Comparison of ENCODE assay signal across 16 cellular contexts in the genomic region with DNA sequence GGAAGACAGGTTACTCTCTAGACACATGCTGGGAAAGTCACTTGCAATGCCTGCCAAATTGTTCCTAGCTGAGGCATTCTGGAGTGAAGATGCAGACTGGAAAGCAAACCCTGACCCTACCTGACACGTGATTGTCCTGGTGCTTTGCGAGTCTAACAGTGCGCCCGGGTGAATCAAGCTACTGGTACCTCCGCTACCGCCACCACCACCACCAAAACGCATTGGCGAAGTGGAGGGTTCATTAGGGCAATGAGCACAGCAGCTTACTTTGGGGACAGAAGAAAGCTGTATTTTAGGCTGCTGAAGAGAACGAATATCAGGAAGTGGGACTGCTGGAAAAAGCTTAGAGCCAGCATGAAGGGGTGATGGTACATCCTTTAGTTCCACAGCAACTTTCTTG. TPM values are rescaled to one million over a fixed set of nuclear protein-coding genes. Genes with fewer than 3 reads are reported as not detected.
DNase-seq lines count a peak whose midpoint lies in the region; ATAC-seq and TF ChIP-seq lines count a peak whose summit lies in the region.
"Had no signal": no experiment of that assay in that cellular context is flagged by ENCODE, and none has a peak within 500 bp of the region (broad histone marks: within the 10 kb centered on the region; RNA-seq: fewer than 3 reads in every experiment).

No MANE protein-coding gene starts in this region.

- H2BK12ac ChIP-seq in mesenchymal stem cell (ENCODE audit: low read length in 2 of 2), result no peak overlapping the region

- H3K27ac ChIP-seq in spleen (peak overlapping the region; percentile 61 to 100 (median 98)), mesenchymal stem cell (ENCODE audit: low read length, poor library complexity, severe bottlenecking) (no peak overlapping the region), testis (no peak overlapping the region)
- H3K27ac ChIP-seq: psoas muscle, SK-N-MC had no signal

- no peak overlapping the region for H2BK15ac ChIP-seq in mesenchymal stem cell (ENCODE audit: low read depth, poor library complexity, severe bottlenecking)

- H3K4me3 ChIP-seq in Loucy (ENCODE audit: low read length, poor library complexity, severe bottlenecking), result no peak overlapping the region
- peak overlapping the region in 1 of 8 donors; percentile 13 for H3K4me3 ChIP-seq in spleen
- H3K4me3 ChIP-seq in mesenchymal stem cell (ENCODE audit: insufficient read depth in 1 of 2, low read depth in 1 of 2, low read length in 2 of 2), result no peak overlapping the region
- H3K4me3 ChIP-seq in testis, result no peak overlapping the region
- H3K4me3 ChIP-seq: psoas muscle, SK-N-MC had no signal

- H3K9me3 ChIP-seq in Loucy (ENCODE audit: insufficient read depth, low read depth, low read length) (no peaks in the 10 kb centered on the region), spleen (no peaks in the 10 kb centered on the region), mesenchymal stem cell (ENCODE audit: control insufficient read depth, low read length) (no peaks in the 10 kb centered on the region), testis (no peaks in the 10 kb centered on the region)
- H3K9me3 ChIP-seq: psoas muscle had no signal

- no peak overlapping the region for H4K91ac ChIP-seq in mesenchymal stem cell (ENCODE audit: low read length)

- peak overlapping the region; percentile 80 for H3K27ac Mint-ChIP-seq in activated CD8-positive, alpha-beta memory T cell treated with anti-CD3 and anti-CD28 coated beads, Interleukin-2, amount 10 ng/mL, durations not matched to agents 7 days and 5 days
- peak overlapping the region; percentile 84 for H3K27ac Mint-ChIP-seq in activated naive CD8-positive, alpha-beta T cell treated with anti-CD3 and anti-CD28 coated beads, Interleukin-2, amount 10 ng/mL, durations not matched to agents 7 days and 5 days
- H3K27ac Mint-ChIP-seq: type B pancreatic cell had no signal

- H3K36me3 ChIP-seq in Loucy (ENCODE audit: insufficient read depth, low read length) (peaks cover 33% of the 10 kb centered on the region; the same call in 1 of the 2 replicates), spleen (peaks cover 0 to 96% (median 70%) of the 10 kb centered on the region in 6 donors), mesenchymal stem cell (ENCODE audit: control insufficient read depth in 1 of 2, insufficient read depth in 2 of 2, low read depth in 1 of 2, low read length in 2 of 2) (peaks cover 26 to 83% of the 10 kb centered on the region in 2 experiments), testis (ENCODE audit: low read depth, missing control alignments) (peaks cover 7% of the 10 kb centered on the region)

- H2AFZ ChIP-seq in Loucy (ENCODE audit: low read length) (no peak overlapping the region), mesenchymal stem cell (ENCODE audit: low read depth, low read length) (no peak overlapping the region)

- peaks cover 52% of the 10 kb centered on the region for H3K4me1 Mint-ChIP-seq in activated CD8-positive, alpha-beta memory T cell treated with anti-CD3 and anti-CD28 coated beads, Interleukin-2, amount 10 ng/mL, durations not matched to agents 7 days and 5 days
- H3K4me1 Mint-ChIP-seq in activated naive CD8-positive, alpha-beta T cell treated with anti-CD3 and anti-CD28 coated beads, Interleukin-2, amount 10 ng/mL, durations not matched to agents 7 days and 5 days, result peaks cover 42% of the 10 kb centered on the region

- no peak for TF ChIP-seq POLR2A in spleen (IDR thresholded peaks at IDR 0.05)
- no peak for TF ChIP-seq POLR2A in testis (IDR thresholded peaks at IDR 0.05)

- H3K27me3 ChIP-seq in Loucy (ENCODE audit: insufficient read depth, low read length, poor library complexity, severe bottlenecking) (no peaks in the 10 kb centered on the region), spleen (replicated peaks in 1 of 7) (no peaks in the 10 kb centered on the region), mesenchymal stem cell (ENCODE audit: control insufficient read depth in 1 of 2, insufficient read depth in 1 of 2, low read length in 2 of 2) (no peaks in the 10 kb centered on the region), testis (no peaks in the 10 kb centered on the region)

- no peaks in the 10 kb centered on the region for H3K9me2 ChIP-seq in Loucy (replicated peaks; ENCODE audit: low read depth, low read length)

- H3K4me2 ChIP-seq in Loucy (ENCODE audit: low read depth, low read length, poor library complexity, severe bottlenecking) (peak overlapping the region; percentile 53), mesenchymal stem cell (ENCODE audit: low read length, poor library complexity, severe bottlenecking) (no peak overlapping the region)
- H3K4me2 ChIP-seq: KMS-11 had no signal

- H2BK5ac ChIP-seq in mesenchymal stem cell (ENCODE audit: low read depth, low read length, poor library complexity, severe bottlenecking), result no peak overlapping the region

- H2AK5ac ChIP-seq in mesenchymal stem cell (ENCODE audit: low read length, severe bottlenecking), result no peak overlapping the region

- TF ChIP-seq CTCF in Loucy (conservative IDR thresholded peaks at IDR 0.05; ENCODE audit: low read length), result no peak
- no peak for TF ChIP-seq CTCF in spleen (IDR thresholded peaks at IDR 0.05 in 8 of 11, conservative IDR thresholded peaks at IDR 0.05 in 3 of 11)
- TF ChIP-seq CTCF in testis (IDR thresholded peaks at IDR 0.05), result no peak

- no peak overlapping the region for H3K4ac ChIP-seq in mesenchymal stem cell (ENCODE audit: low read depth in 1 of 2, low read length in 2 of 2)

- CTCF ChIA-PET in activated CD8-positive, alpha-beta memory T cell treated with anti-CD3 and anti-CD28 coated beads, Interleukin-2, amount 10 ng/mL, durations not matched to agents 7 days and 5 days (lab: Charles Lee), result no interaction called here

- no peak overlapping the region for H3K18ac ChIP-seq in mesenchymal stem cell (ENCODE audit: low read depth in 1 of 2, low read length in 2 of 2)

- H2BK120ac ChIP-seq in mesenchymal stem cell (ENCODE audit: low read depth, low read length), result no peak overlapping the region

- H3K79me1 ChIP-seq in mesenchymal stem cell (replicated peaks; ENCODE audit: low read length, poor library complexity, severe bottlenecking), result peaks cover 28% of the 10 kb centered on the region

- no peak for ATAC-seq in activated CD8-positive, alpha-beta memory T cell treated with anti-CD3 and anti-CD28 coated beads, Interleukin-2, amount 10 ng/mL, durations not matched to agents 7 days and 5 days
- no peak for ATAC-seq in activated naive CD8-positive, alpha-beta T cell treated with anti-CD3 and anti-CD28 coated beads, Interleukin-2, amount 10 ng/mL, durations not matched to agents 7 days and 5 days (ENCODE audit: low read depth)
- ATAC-seq: left ventricle myocardium superior, psoas muscle had no signal

- H3K4me1 ChIP-seq in Loucy (ENCODE audit: insufficient read depth, low read length, poor library complexity, severe bottlenecking) (peaks cover 15% of the 10 kb centered on the region), spleen (peaks cover 32 to 96% (median 71%) of the 10 kb centered on the region in 6 donors), mesenchymal stem cell (ENCODE audit: control insufficient read depth, insufficient read depth, low read depth, low read length) (peaks cover 3% of the 10 kb centered on the region), testis (no peaks in the 10 kb centered on the region)

- peaks cover 72% of the 10 kb centered on the region for H3K36me3 Mint-ChIP-seq in activated CD8-positive, alpha-beta memory T cell treated with anti-CD3 and anti-CD28 coated beads, Interleukin-2, amount 10 ng/mL, durations not matched to agents 7 days and 5 days
- peaks cover 56% of the 10 kb centered on the region for H3K36me3 Mint-ChIP-seq in activated naive CD8-positive, alpha-beta T cell treated with anti-CD3 and anti-CD28 coated beads, Interleukin-2, amount 10 ng/mL, durations not matched to agents 7 days and 5 days

- H3K14ac ChIP-seq in mesenchymal stem cell (ENCODE audit: low read length in 2 of 2), result no peak overlapping the region

- WGBS in spleen, 5 donors, result 87 to 92% (median 90%) methylated on average over 9 of the region's 9 CpGs
- WGBS in mesenchymal stem cell, result over 99% methylated on average over 8 of the region's 9 CpGs
- WGBS in testis, 2 donors, result 94 to 96% methylated on average over 9 of the region's 9 CpGs

- H3K9me3 Mint-ChIP-seq in activated CD8-positive, alpha-beta memory T cell treated with anti-CD3 and anti-CD28 coated beads, Interleukin-2, amount 10 ng/mL, durations not matched to agents 7 days and 5 days (ENCODE audit: low read depth), result no peaks in the 10 kb centered on the region
- H3K9me3 Mint-ChIP-seq in activated naive CD8-positive, alpha-beta T cell treated with anti-CD3 and anti-CD28 coated beads, Interleukin-2, amount 10 ng/mL, durations not matched to agents 7 days and 5 days, result no peaks in the 10 kb centered on the region
- H3K9me3 Mint-ChIP-seq: type B pancreatic cell had no signal

- H3K4me3 Mint-ChIP-seq in activated CD8-positive, alpha-beta memory T cell treated with anti-CD3 and anti-CD28 coated beads, Interleukin-2, amount 10 ng/mL, durations not matched to agents 7 days and 5 days, result no peak overlapping the region
- peak overlapping the region; percentile 47 for H3K4me3 Mint-ChIP-seq in activated naive CD8-positive, alpha-beta T cell treated with anti-CD3 and anti-CD28 coated beads, Interleukin-2, amount 10 ng/mL, durations not matched to agents 7 days and 5 days
- H3K4me3 Mint-ChIP-seq: type B pancreatic cell had no signal

- POLR2A ChIA-PET in activated naive CD8-positive, alpha-beta T cell treated with anti-CD3 and anti-CD28 coated beads, Interleukin-2, amount 10 ng/mL, durations not matched to agents 7 days and 5 days (lab: Charles Lee), result no interaction called here

- peaks cover 23% of the 10 kb centered on the region for H3K79me2 ChIP-seq in Loucy (ENCODE audit: insufficient read depth, low read length)

- H3K27me3 Mint-ChIP-seq in activated CD8-positive, alpha-beta memory T cell treated with anti-CD3 and anti-CD28 coated beads, Interleukin-2, amount 10 ng/mL, durations not matched to agents 7 days and 5 days, result no peaks in the 10 kb centered on the region
- H3K27me3 Mint-ChIP-seq in activated naive CD8-positive, alpha-beta T cell treated with anti-CD3 and anti-CD28 coated beads, Interleukin-2, amount 10 ng/mL, durations not matched to agents 7 days and 5 days, result no peaks in the 10 kb centered on the region
- H3K27me3 Mint-ChIP-seq: type B pancreatic cell had no signal

- intact Hi-C loops in spleen (cut with DNase I; ENCODE audit: low total_unique reads), result no loop called here
- intact Hi-C loops in testis (cut with DNase I; ENCODE audit: low total_unique reads), result no loop called here

- H4K8ac ChIP-seq in mesenchymal stem cell (ENCODE audit: low read length), result no peak overlapping the region

- no peak overlapping the region for H3K23ac ChIP-seq in mesenchymal stem cell (ENCODE audit: low read length in 2 of 2)

- no peaks in the 10 kb centered on the region for H3F3A ChIP-seq in Loucy (ENCODE audit: low read depth)

- H3K9ac ChIP-seq in Loucy (ENCODE audit: low read depth, low read length, poor library complexity, severe bottlenecking) (no peak overlapping the region), mesenchymal stem cell (ENCODE audit: low read length) (no peak overlapping the region)
- H3K9ac ChIP-seq: KMS-11 had no signal

- peak; percentile 18 for DNase-seq in activated CD8-positive, alpha-beta memory T cell treated with anti-CD3 and anti-CD28 coated beads, Interleukin-2, amount 10 ng/mL, durations not matched to agents 7 days and 5 days
- no peak for DNase-seq in activated CD8-positive, alpha-beta memory T cell treated with anti-CD3 and anti-CD28 coated beads, Interleukin-2, amount 50 U/mL, for 4 hours
- no peak for DNase-seq in activated naive CD8-positive, alpha-beta T cell treated with anti-CD3 and anti-CD28 coated beads, Interleukin-2, amount 10 ng/mL, durations not matched to agents 7 days and 5 days
- DNase-seq in spleen (no peak), mesenchymal stem cell (no peak), NCI-H187 (lab: John Stamatoyannopoulos, UW) (no peak), testis (no peak)
- DNase-seq: glutamatergic neuron, left ventricle myocardium superior, NCI-H1105, NCI-H69, psoas muscle had no signal

- H4K20me1 ChIP-seq in Loucy (ENCODE audit: insufficient read depth, low read length, poor library complexity, severe bottlenecking), result no peaks in the 10 kb centered on the region

RNA-seq across cellular contexts. Expression of gene MARF1, which starts 7.0 kb away (rescaled TPM):
- 10 to 100 TPM; 67.7 to 75.3 TPM for total RNA-seq in activated CD8-positive, alpha-beta memory T cell treated with anti-CD3 and anti-CD28 coated beads, Interleukin-2, amount 10 ng/mL, durations not matched to agents 7 days and 5 days
- 100 to 1,000 TPM; 111 to 114 TPM for total RNA-seq in activated naive CD8-positive, alpha-beta T cell treated with anti-CD3 and anti-CD28 coated beads, Interleukin-2, amount 10 ng/mL, durations not matched to agents 7 days and 5 days
- total RNA-seq in spleen (100 to 1,000 TPM in 5 of 7 donors, 10 to 100 TPM in 2; 79.4 to 169 (median 134) TPM), testis (10 to 100 TPM; 49.7 to 57.9 TPM)
- polyA plus RNA-seq in spleen (10 to 100 TPM; 24.0 to 33.9 (median 33.8) TPM), testis (ENCODE audit: insufficient read depth, low read depth, low replicate concordance) (30.9 TPM)
- 20.0 TPM for polyA plus RNA-seq in mesenchymal stem cell (2013, experiment 1 of 2)
- polyA plus RNA-seq in mesenchymal stem cell (2013, experiment 2 of 2), result 16.7 TPM

RNA-seq across cellular contexts. Expression of gene NDE1, which starts 14.1 kb away (rescaled TPM):
- total RNA-seq in activated CD8-positive, alpha-beta memory T cell treated with anti-CD3 and anti-CD28 coated beads, Interleukin-2, amount 10 ng/mL, durations not matched to agents 7 days and 5 days, result 100 to 1,000 TPM; 127 to 138 TPM
- total RNA-seq in activated naive CD8-positive, alpha-beta T cell treated with anti-CD3 and anti-CD28 coated beads, Interleukin-2, amount 10 ng/mL, durations not matched to agents 7 days and 5 days, result 100 to 1,000 TPM; 139 to 141 TPM
- 10 to 100 TPM; 52.6 to 69.6 (median 60.6) TPM for total RNA-seq in spleen
- polyA plus RNA-seq in spleen, result 10 to 100 TPM in 2 of 3 donors, 1 to 10 TPM in 1; 8.7 to 20.0 (median 10.6) TPM
- polyA plus RNA-seq in mesenchymal stem cell (2013, experiment 1 of 2), result 23.1 TPM
- 22.8 TPM for polyA plus RNA-seq in mesenchymal stem cell (2013, experiment 2 of 2)
- total RNA-seq in testis, result 10 to 100 TPM; 51.6 to 84.3 TPM
- polyA plus RNA-seq in testis (ENCODE audit: insufficient read depth, low read depth, low replicate concordance), result 45.2 TPM

Comparison
In these comparisons a context has a peak if more than half of its experiments do, and no peak if none do; other contexts are left out.
1. H3K27ac ChIP-seq: peak in spleen (8 of 8); none in mesenchymal stem cell (single experiment) and testis (0 of 2).